Comparison of ENCODE assay signal across 23 cellular contexts in the genomic region with DNA sequence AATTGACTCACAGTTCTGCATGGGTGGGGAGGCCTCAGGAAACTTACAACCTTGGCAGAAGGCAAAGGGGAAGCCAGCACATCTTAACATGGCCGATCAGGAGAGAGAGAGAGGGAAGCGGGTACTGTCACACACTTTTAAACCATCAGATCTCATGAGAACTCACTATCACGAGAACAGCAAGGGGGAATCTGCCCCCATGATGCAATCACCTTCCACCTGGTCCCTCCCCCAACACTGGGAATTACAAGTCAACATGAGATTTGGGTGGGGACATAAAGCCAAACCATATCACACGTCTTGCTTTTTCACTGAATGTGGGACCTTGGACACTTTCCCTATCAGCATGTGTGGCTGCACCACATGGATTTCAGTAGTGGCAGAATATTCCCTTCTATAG.
"Had no signal": no experiment of that assay in that cellular context is flagged by ENCODE, and none has a peak within 500 bp of the region (broad histone marks: within the 10 kb centered on the region; RNA-seq: fewer than 3 reads in every experiment).

No MANE protein-coding gene starts in this region.

- H3K27ac ChIP-seq: coronary artery, epithelial cell of prostate, esophagus squamous epithelium, gastrocnemius medialis, heart right ventricle, left lung, lower lobe of right lung had no signal

- H3K4me1 ChIP-seq: gastrocnemius medialis had no signal

- ATAC-seq: effector memory CD8-positive, alpha-beta T cell; gastrocnemius medialis; left cardiac atrium; left lung; left ventricle myocardium superior; lower lobe of right lung had no signal

- H3K4me3 ChIP-seq: coronary artery, esophagus squamous epithelium, gastrocnemius medialis, heart right ventricle, left lung, lower lobe of right lung had no signal

- H3K9me3 ChIP-seq: esophagus squamous epithelium, gastrocnemius medialis, heart right ventricle, left lung, lower lobe of right lung had no signal

- H3K27me3 ChIP-seq: esophagus squamous epithelium, gastrocnemius medialis, heart right ventricle, left lung had no signal

- DNase-seq: effector CD8-positive, alpha-beta T cell; effector memory CD8-positive, alpha-beta T cell; endodermal cell; esophagus squamous epithelium; foreskin fibroblast; foreskin melanocyte; gastrocnemius medialis; glutamatergic neuron; head of caudate nucleus; heart right ventricle; hippocampal formation; left cardiac atrium; left lung; left ventricle myocardium superior; lower lobe of right lung; mesenchymal stem cell; midbrain had no signal

- FAIRE-seq: colon, endometrium, islet of Langerhans, keratinocyte had no signal

- H3K36me3 ChIP-seq: esophagus squamous epithelium, gastrocnemius medialis, heart right ventricle, left lung, lower lobe of right lung had no signal
